16 cellular contexts compared by ENCODE assay signal in genomic region chrX:3757510-3758025, GRCh38. TPM values are rescaled to one million over a fixed set of nuclear protein-coding genes. Genes with fewer than 3 reads are reported as not detected.
DNase-seq lines count a peak whose midpoint lies in the region; ATAC-seq, FAIRE-seq and TF ChIP-seq lines count a peak whose summit lies in the region.
"Had no signal": no experiment of that assay in that cellular context is flagged by ENCODE, and none has a peak within 500 bp of the region (broad histone marks: within the 10 kb centered on the region; RNA-seq: fewer than 3 reads in every experiment).

No MANE protein-coding gene starts in this region.

- no peaks in the 10 kb centered on the region for H3K9me3 Mint-ChIP-seq in MCF 10A (ENCODE audit: unreplicated experiment)
- H3K9me3 Mint-ChIP-seq: CD4-positive, alpha-beta T cell; H9 had no signal

- TF ChIP-seq EP300 in K562 (IDR thresholded peaks at IDR 0.05; ENCODE audit: low read length), result no peak

- BruUV-seq in mammary epithelial cell (replicated peaks; lab: Mats Ljungman, UMichigan), result no TSS peak
- no TSS peak for BruUV-seq in MCF 10A (replicated peaks; lab: Mats Ljungman, UMichigan)
- BruUV-seq in K562 (replicated peaks; lab: Mats Ljungman, UMichigan), result no TSS peak

- TF ChIP-seq CTCF in mammary epithelial cell (conservative IDR thresholded peaks at IDR 0.05 in 1 of 2, IDR thresholded peaks at IDR 0.05 in 1 of 2; ENCODE audit: extremely low read depth in 1 of 2, insufficient read depth in 1 of 2, low read depth in 1 of 2, low read length in 2 of 2) (no peak), MCF 10A (IDR thresholded peaks at IDR 0.05; ENCODE audit: unreplicated experiment) (no peak), K562 (IDR thresholded peaks at IDR 0.05 in 2 of 3, conservative IDR thresholded peaks at IDR 0.05 in 1 of 3; ENCODE audit: insufficient read depth in 2 of 3, low read depth in 1 of 3, low read length in 3 of 3) (no peak), foreskin keratinocyte (conservative IDR thresholded peaks at IDR 0.05) (no peak)

- 0 out of 3 replicates have a peak, but pooled peaks have one; percentile 36 for ATAC-seq in K562
- peak; percentile 29 for ATAC-seq in foreskin keratinocyte
- no peak for ATAC-seq in T-helper 17 cell
- ATAC-seq: GM12878 had no signal

- CTCF ChIA-PET in mammary epithelial cell (lab: Charles Lee; ENCODE audit: low non-redundant PET) (no interaction called here), MCF 10A (lab: Yijun Ruan, JAX) (no interaction called here), K562 (lab: Yijun Ruan, JAX; ENCODE audit: low intra/inter-chr PET ratio) (no interaction called here)

- H4K20me1 ChIP-seq in mammary epithelial cell (ENCODE audit: insufficient read depth, low read length) (no peaks in the 10 kb centered on the region), K562 (replicated peaks; ENCODE audit: control insufficient read depth, insufficient read depth, low read length) (no peaks in the 10 kb centered on the region)

- no peak for TF ChIP-seq RAD21 in K562 (CRISPR knock-in tag; conservative IDR thresholded peaks at IDR 0.05 in 1 of 2, IDR thresholded peaks at IDR 0.05 in 1 of 2)

- H3K79me2 ChIP-seq in mammary epithelial cell (ENCODE audit: insufficient read depth, low read length) (no peaks in the 10 kb centered on the region), K562 (ENCODE audit: control insufficient read depth, insufficient read depth, low read length) (no peaks in the 10 kb centered on the region)

- H3K4me1 Mint-ChIP-seq in MCF 10A (ENCODE audit: insufficient read depth, unreplicated experiment) (no peaks in the 10 kb centered on the region), T-helper 17 cell (peaks cover 2% of the 10 kb centered on the region)
- H3K4me1 Mint-ChIP-seq: B cell, H9 had no signal

- H3K4me1 ChIP-seq in mammary epithelial cell (ENCODE audit: insufficient read depth, low read length), result no peaks in the 10 kb centered on the region
- H3K4me1 ChIP-seq in K562 (replicated peaks in 1 of 2; ENCODE audit: control insufficient read depth in 2 of 2, insufficient read depth in 2 of 2, low read length in 2 of 2), result no peaks in the 10 kb centered on the region; a peak in 1 of 5 replicates
- H3K4me1 ChIP-seq in foreskin keratinocyte, result no peaks in the 10 kb centered on the region

- no peaks in the 10 kb centered on the region for H3K27me3 Mint-ChIP-seq in MCF 10A (ENCODE audit: insufficient read depth, unreplicated experiment)
- H3K27me3 Mint-ChIP-seq in T-helper 17 cell, result no peaks in the 10 kb centered on the region
- H3K27me3 Mint-ChIP-seq: B cell; CD4-positive, alpha-beta T cell had no signal

- H3K27ac ChIP-seq in mammary epithelial cell (ENCODE audit: insufficient read depth, low read depth, low read length), result no peak overlapping the region
- H3K27ac ChIP-seq in K562 (ENCODE audit: extremely low read depth, low read depth, low read length), result no peak overlapping the region
- no peak overlapping the region for H3K27ac ChIP-seq in foreskin keratinocyte

- H3K36me3 ChIP-seq in mammary epithelial cell (ENCODE audit: insufficient read depth, low read length) (no peaks in the 10 kb centered on the region), K562 (ENCODE audit: control insufficient read depth, insufficient read depth, low read length) (no peaks in the 10 kb centered on the region)

- H3K4me3 Mint-ChIP-seq in MCF 10A (ENCODE audit: unreplicated experiment) (no peak overlapping the region), T-helper 17 cell (no peak overlapping the region)
- H3K4me3 Mint-ChIP-seq: B cell; CD4-positive, alpha-beta T cell; H9 had no signal

- DNase-seq in mammary epithelial cell (peak; percentile 8), MCF 10A (ENCODE audit: unreplicated experiment) (no peak), K562 (ENCODE audit: extremely low read depth in 1 of 4, low spot score in 3 of 4) (no peak), foreskin keratinocyte (peak; percentile 21 to 53), globus pallidus (ENCODE audit: low spot score) (no peak), hepatic stellate cell (ENCODE audit: low spot score) (no peak), T-helper 17 cell (no peak)
- DNase-seq: ACHN; Calu3; CD4-positive, alpha-beta T cell; DMS 273 treated with DMSO at 0.1 percent for 48 hours; GOT3; H9 had no signal

- dilution Hi-C loops in mammary epithelial cell (cut with HindIII; ENCODE audit: low sequenced_read_pairs), result no loop called here

- H2AFZ ChIP-seq in mammary epithelial cell (ENCODE audit: low read depth, low read length), result no peak overlapping the region
- H2AFZ ChIP-seq in K562 (ENCODE audit: low read depth, low read length), result peak overlapping the region; percentile 51; the same call in 1 of the 2 replicates

- H3K4me2 ChIP-seq in mammary epithelial cell (ENCODE audit: insufficient read depth, low read depth, low read length), result no peak overlapping the region
- peak overlapping the region; percentile 37; the same call in 1 of the 2 replicates for H3K4me2 ChIP-seq in K562 (ENCODE audit: insufficient read depth, low read length)

- POLR2A ChIA-PET in MCF 10A (lab: Yijun Ruan, JAX), result interaction anchor here (0.7 kb wide), 1 partner anchor 9 kb away, joined by 4 read pairs; no protein-coding TSS in a partner anchor
- POLR2A ChIA-PET in K562 (lab: Yijun Ruan, JAX), result interaction anchor here (0.6 kb wide), 1 partner anchor 54 kb away, joined by 3 read pairs; no protein-coding TSS in a partner anchor

- no peak overlapping the region for H3K27ac Mint-ChIP-seq in MCF 10A (ENCODE audit: low read depth, unreplicated experiment)
- no peak overlapping the region for H3K27ac Mint-ChIP-seq in T-helper 17 cell
- H3K27ac Mint-ChIP-seq: B cell; CD4-positive, alpha-beta T cell; H9 had no signal

- in situ Hi-C loops in mammary epithelial cell (cut with MboI; ENCODE audit: low sequenced_read_pairs in 2 of 2) (no loop called here), K562 (cut with MboI) (no loop called here)

- H3K9me3 ChIP-seq in mammary epithelial cell (replicated peaks; ENCODE audit: insufficient read depth, low read length) (no peaks in the 10 kb centered on the region), K562 (replicated peaks; ENCODE audit: control insufficient read depth, insufficient read depth, low read depth, low read length) (no peaks in the 10 kb centered on the region), T-helper 17 cell (ENCODE audit: control insufficient read depth, low read length, poor library complexity, severe bottlenecking) (no peaks in the 10 kb centered on the region)

- H3K27me3 ChIP-seq in mammary epithelial cell (ENCODE audit: insufficient read depth, low read length) (no peaks in the 10 kb centered on the region), K562 (ENCODE audit: control insufficient read depth in 2 of 2, insufficient read depth in 2 of 2, low read length in 2 of 2) (no peaks in the 10 kb centered on the region), foreskin keratinocyte (no peaks in the 10 kb centered on the region)

- intact Hi-C loops in mammary epithelial cell (cut with micrococcal nuclease) (no loop called here), MCF 10A (cut with micrococcal nuclease) (no loop called here), K562 (cut with micrococcal nuclease) (no loop called here)

- H3K4me3 ChIP-seq in mammary epithelial cell (replicated peaks in 1 of 3; ENCODE audit: insufficient read depth in 1 of 3, low read depth in 2 of 3, low read length in 3 of 3), result no peak overlapping the region
- no peak overlapping the region for H3K4me3 ChIP-seq in K562
- H3K4me3 ChIP-seq: GM12878 had no signal

- no peaks in the 10 kb centered on the region for H3K9me1 ChIP-seq in K562 (ENCODE audit: control insufficient read depth, insufficient read depth, low read length)

- 6% methylated on average over 5 of the region's 5 CpGs for WGBS in mammary epithelial cell (ENCODE audit: low coverage, missing lambda C conversion rate)
- WGBS in K562 (ENCODE audit: insufficient coverage, low coverage, missing lambda C conversion rate), result 2% methylated on average over 5 of the region's 5 CpGs

- H3K36me3 Mint-ChIP-seq in MCF 10A (ENCODE audit: insufficient read depth, unreplicated experiment) (no peaks in the 10 kb centered on the region), T-helper 17 cell (ENCODE audit: low read depth) (no peaks in the 10 kb centered on the region)

- no peak overlapping the region for H3K9ac ChIP-seq in mammary epithelial cell (ENCODE audit: insufficient read depth, low read length)
- H3K9ac ChIP-seq in K562 (ENCODE audit: insufficient read depth in 1 of 2, low read depth in 2 of 2, low read length in 2 of 2), result no peak overlapping the region

- TF ChIP-seq POLR2A in K562 (conservative IDR thresholded peaks at IDR 0.05), result no peak

- FAIRE-seq in K562 (lab: Jason Lieb, UNC), result no peak
- FAIRE-seq: GM12878, GM18507 had no signal

RNA-seq across cellular contexts. Expression of gene PRKX, which starts 44.1 kb away (rescaled TPM):
- total RNA-seq in mammary epithelial cell (10 to 100 TPM; 33.8 to 39.7 TPM), MCF 10A (2022) (35.3 and 35.6 TPM in 2 replicates), K562 (2014; rRNA removed) (14.0 and 20.6 TPM in 2 replicates), K562 (2014; rRNA removed; fragmentation: Illumina TruSeq; extraction: Trizol) (27.1 and 27.7 TPM in 2 replicates), K562 (2015; rRNA removed; fragmentation: Illumina TruSeq; extraction: Trizol) (22.0 and 23.7 TPM in 2 replicates), K562 (2021) (28.6 and 29.4 TPM in 2 replicates), foreskin keratinocyte (18.7 and 25.9 TPM in 2 replicates), T-helper 17 cell (10 to 100 TPM; 69.5 to 73.9 TPM)
- polyA plus RNA-seq in mammary epithelial cell (22.0 TPM), K562 (2011; rRNA removed) (16.1 and 23.8 TPM in 2 replicates), K562 (2014; fragmentation: Illumina TruSeq; extraction: Trizol) (23.6 and 26.1 TPM in 2 replicates), K562 (2014; fragmentation: Nextera tagmentation; extraction: Ambion mirVana) (1 to 10 TPM; 3.3 to 4.5 TPM), K562 (2014; rRNA removed) (17.0 and 21.9 TPM in 2 replicates), foreskin keratinocyte (7.0 and 8.7 TPM in 2 replicates)
- 63.7 TPM for polyA minus RNA-seq in mammary epithelial cell
- 42.6 and 68.8 TPM in 2 replicates for total RNA-seq in K562 (2011; cell fraction: chromatin; rRNA removed; ENCODE audit: low replicate concordance)
- total RNA-seq in K562 (2011; cell fraction: nucleolus; rRNA removed), result 19.3 and 28.0 TPM in 2 replicates
- total RNA-seq in K562 (2011; cell fraction: nucleoplasm; rRNA removed), result 27.3 and 31.7 TPM in 2 replicates
- 7.5 and 10.7 TPM in 2 replicates for polyA plus RNA-seq in K562 (2011; cell fraction: cytosol; rRNA removed)
- 7.4 and 10.8 TPM in 2 replicates for polyA plus RNA-seq in K562 (2011; cell fraction: nucleus; rRNA removed)
- polyA plus RNA-seq in K562 (2012), result 12.1 and 16.4 TPM in 2 replicates
- 20.5 and 30.4 TPM in 2 replicates for polyA minus RNA-seq in K562 (2011; rRNA and poly(A)+ RNA removed)
- polyA minus RNA-seq in K562 (2011; cell fraction: cytosol; rRNA and poly(A)+ RNA removed), result 11.7 and 14.1 TPM in 2 replicates
- 11.3 and 11.8 TPM in 2 replicates for polyA minus RNA-seq in K562 (2011; cell fraction: nucleus; rRNA and poly(A)+ RNA removed)

Comparison
In these comparisons a context has a peak if more than half of its experiments do, and no peak if none do; other contexts are left out.
1. DNase-seq: peak in mammary epithelial cell (single experiment) and foreskin keratinocyte (2 of 2); none in MCF 10A (single experiment), K562 (0 of 4), globus pallidus (single experiment), hepatic stellate cell (single experiment) and T-helper 17 cell (0 of 3).